In the genomic region with DNA sequence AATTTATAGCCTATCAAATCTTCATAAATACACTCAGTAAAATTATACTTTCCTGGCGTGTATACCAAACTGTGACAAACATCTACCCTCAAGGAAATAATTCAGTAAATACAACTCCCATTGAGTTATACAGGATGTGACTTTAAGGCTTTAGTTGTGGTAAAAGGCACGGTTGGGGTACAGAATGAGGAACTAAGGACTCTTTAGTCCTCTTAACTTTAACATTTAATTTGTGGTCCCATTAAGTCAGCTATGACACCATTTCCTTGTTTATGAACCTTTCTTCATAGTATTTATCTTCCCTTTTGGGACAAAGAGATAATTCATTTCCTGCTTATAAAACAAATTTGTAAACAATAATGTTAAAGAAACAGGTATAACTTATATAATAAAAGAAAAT, we compare ENCODE assay signal across 1 cellular context.
TF ChIP-seq lines count a peak whose summit lies in the region.

No MANE protein-coding gene starts in this region.

TF ChIP-seq in GM12878, 131 proteins besides CTCF, POLR2A, EP300 and RAD21:
- no peak for TF ChIP-seq ZNF274 (IDR thresholded peaks at IDR 0.05; ENCODE audit: insufficient read depth, insufficient read length)
- TF ChIP-seq STAT1 (conservative IDR thresholded peaks at IDR 0.05): no peak
- TF ChIP-seq HDAC6 (IDR thresholded peaks at IDR 0.05; ENCODE audit: unreplicated experiment): no peak
- TF ChIP-seq, protein P1, sequence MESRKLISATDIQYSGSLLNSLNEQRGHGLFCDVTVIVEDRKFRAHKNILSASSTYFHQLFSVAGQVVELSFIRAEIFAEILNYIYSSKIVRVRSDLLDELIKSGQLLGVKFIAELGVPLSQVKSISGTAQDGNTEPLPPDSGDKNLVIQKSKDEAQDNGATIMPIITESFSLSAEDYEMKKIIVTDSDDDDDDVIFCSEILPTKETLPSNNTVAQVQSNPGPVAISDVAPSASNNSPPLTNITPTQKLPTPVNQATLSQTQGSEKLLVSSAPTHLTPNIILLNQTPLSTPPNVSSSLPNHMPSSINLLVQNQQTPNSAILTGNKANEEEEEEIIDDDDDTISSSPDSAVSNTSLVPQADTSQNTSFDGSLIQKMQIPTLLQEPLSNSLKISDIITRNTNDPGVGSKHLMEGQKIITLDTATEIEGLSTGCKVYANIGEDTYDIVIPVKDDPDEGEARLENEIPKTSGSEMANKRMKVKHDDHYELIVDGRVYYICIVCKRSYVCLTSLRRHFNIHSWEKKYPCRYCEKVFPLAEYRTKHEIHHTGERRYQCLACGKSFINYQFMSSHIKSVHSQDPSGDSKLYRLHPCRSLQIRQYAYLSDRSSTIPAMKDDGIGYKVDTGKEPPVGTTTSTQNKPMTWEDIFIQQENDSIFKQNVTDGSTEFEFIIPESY (IDR thresholded peaks at IDR 0.05): no peak
- no peak for TF ChIP-seq CHD1 (IDR thresholded peaks at IDR 0.05; ENCODE audit: low read depth, low read length)
- TF ChIP-seq IKZF2 (IDR thresholded peaks at IDR 0.05): peak in 1 of 2 experiments; percentile 15; a peak in 2 of 4 replicates
- TF ChIP-seq, protein P2, sequence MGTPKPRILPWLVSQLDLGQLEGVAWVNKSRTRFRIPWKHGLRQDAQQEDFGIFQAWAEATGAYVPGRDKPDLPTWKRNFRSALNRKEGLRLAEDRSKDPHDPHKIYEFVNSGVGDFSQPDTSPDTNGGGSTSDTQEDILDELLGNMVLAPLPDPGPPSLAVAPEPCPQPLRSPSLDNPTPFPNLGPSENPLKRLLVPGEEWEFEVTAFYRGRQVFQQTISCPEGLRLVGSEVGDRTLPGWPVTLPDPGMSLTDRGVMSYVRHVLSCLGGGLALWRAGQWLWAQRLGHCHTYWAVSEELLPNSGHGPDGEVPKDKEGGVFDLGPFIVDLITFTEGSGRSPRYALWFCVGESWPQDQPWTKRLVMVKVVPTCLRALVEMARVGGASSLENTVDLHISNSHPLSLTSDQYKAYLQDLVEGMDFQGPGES (IDR thresholded peaks at IDR 0.05): no peak
- peak; percentile 78 for TF ChIP-seq MTA2 (IDR thresholded peaks at IDR 0.05; ENCODE audit: low read depth)
- no peak for TF ChIP-seq FOS (IDR thresholded peaks at IDR 0.05; ENCODE audit: borderline replicate concordance, extremely low read depth, insufficient read length)
- no peak for TF ChIP-seq MEF2B (IDR thresholded peaks at IDR 0.05; ENCODE audit: partially characterized antibody, poor library complexity, severe bottlenecking)
- peak; percentile 20; the same call in 1 of the 2 replicates for TF ChIP-seq SPI1 (IDR thresholded peaks at IDR 0.05; ENCODE audit: borderline replicate concordance, insufficient read depth, low read depth, low read length)
- TF ChIP-seq, protein P3, sequence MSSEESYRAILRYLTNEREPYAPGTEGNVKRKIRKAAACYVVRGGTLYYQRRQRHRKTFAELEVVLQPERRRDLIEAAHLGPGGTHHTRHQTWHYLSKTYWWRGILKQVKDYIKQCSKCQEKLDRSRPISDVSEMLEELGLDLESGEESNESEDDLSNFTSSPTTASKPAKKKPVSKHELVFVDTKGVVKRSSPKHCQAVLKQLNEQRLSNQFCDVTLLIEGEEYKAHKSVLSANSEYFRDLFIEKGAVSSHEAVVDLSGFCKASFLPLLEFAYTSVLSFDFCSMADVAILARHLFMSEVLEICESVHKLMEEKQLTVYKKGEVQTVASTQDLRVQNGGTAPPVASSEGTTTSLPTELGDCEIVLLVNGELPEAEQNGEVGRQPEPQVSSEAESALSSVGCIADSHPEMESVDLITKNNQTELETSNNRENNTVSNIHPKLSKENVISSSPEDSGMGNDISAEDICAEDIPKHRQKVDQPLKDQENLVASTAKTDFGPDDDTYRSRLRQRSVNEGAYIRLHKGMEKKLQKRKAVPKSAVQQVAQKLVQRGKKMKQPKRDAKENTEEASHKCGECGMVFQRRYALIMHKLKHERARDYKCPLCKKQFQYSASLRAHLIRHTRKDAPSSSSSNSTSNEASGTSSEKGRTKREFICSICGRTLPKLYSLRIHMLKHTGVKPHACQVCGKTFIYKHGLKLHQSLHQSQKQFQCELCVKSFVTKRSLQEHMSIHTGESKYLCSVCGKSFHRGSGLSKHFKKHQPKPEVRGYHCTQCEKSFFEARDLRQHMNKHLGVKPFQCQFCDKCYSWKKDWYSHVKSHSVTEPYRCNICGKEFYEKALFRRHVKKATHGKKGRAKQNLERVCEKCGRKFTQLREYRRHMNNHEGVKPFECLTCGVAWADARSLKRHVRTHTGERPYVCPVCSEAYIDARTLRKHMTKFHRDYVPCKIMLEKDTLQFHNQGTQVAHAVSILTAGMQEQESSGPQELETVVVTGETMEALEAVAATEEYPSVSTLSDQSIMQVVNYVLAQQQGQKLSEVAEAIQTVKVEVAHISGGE (CRISPR knock-in tag; IDR thresholded peaks at IDR 0.05): no peak
- TF ChIP-seq EZH2 (IDR thresholded peaks at IDR 0.05; ENCODE audit: borderline replicate concordance, control insufficient read depth, low read depth, low read length): no peak
- no peak for TF ChIP-seq ETV6 (conservative IDR thresholded peaks at IDR 0.05 in 1 of 2, IDR thresholded peaks at IDR 0.05 in 1 of 2; ENCODE audit: borderline replicate concordance in 1 of 2, low read depth in 1 of 2)
- no peak for TF ChIP-seq STAT3 (IDR thresholded peaks at IDR 0.05; ENCODE audit: low read depth, low read length)
- TF ChIP-seq BHLHE40 (IDR thresholded peaks at IDR 0.05; ENCODE audit: borderline replicate concordance in 1 of 2, low read depth in 2 of 2, low read length in 1 of 2): peak in 1 of 2 experiments; percentile 11; a peak in 1 of 4 replicates
- TF ChIP-seq ATF7 (IDR thresholded peaks at IDR 0.05; ENCODE audit: low read depth): peak; percentile 57
- no peak for TF ChIP-seq RB1 (IDR thresholded peaks at IDR 0.05; ENCODE audit: borderline replicate concordance)
- TF ChIP-seq ATF2 (IDR thresholded peaks at IDR 0.05; ENCODE audit: low read length): no peak
- no peak for TF ChIP-seq MXI1 (IDR thresholded peaks at IDR 0.05; ENCODE audit: low read depth, low read length)
- peak; percentile 35; the same call in 1 of the 2 replicates for TF ChIP-seq RUNX3 (IDR thresholded peaks at IDR 0.05; ENCODE audit: low read length)
- TF ChIP-seq, protein P4, sequence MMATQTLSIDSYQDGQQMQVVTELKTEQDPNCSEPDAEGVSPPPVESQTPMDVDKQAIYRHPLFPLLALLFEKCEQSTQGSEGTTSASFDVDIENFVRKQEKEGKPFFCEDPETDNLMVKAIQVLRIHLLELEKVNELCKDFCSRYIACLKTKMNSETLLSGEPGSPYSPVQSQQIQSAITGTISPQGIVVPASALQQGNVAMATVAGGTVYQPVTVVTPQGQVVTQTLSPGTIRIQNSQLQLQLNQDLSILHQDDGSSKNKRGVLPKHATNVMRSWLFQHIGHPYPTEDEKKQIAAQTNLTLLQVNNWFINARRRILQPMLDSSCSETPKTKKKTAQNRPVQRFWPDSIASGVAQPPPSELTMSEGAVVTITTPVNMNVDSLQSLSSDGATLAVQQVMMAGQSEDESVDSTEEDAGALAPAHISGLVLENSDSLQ (IDR thresholded peaks at IDR 0.05): no peak
- no peak for TF ChIP-seq ZNF384 (IDR thresholded peaks at IDR 0.05; ENCODE audit: borderline replicate concordance, low read depth, low read length)
- no peak for TF ChIP-seq MYB (IDR thresholded peaks at IDR 0.05; ENCODE audit: borderline replicate concordance, low read depth, low read length)
- TF ChIP-seq ZBED1 (IDR thresholded peaks at IDR 0.05; ENCODE audit: borderline replicate concordance): no peak
